ENCODE assay signal across 8 cellular contexts in genomic region chr9:90540734-90541133, GRCh38.
"Had no signal": no experiment of that assay in that cellular context is flagged by ENCODE, and none has a peak within 500 bp of the region (broad histone marks: within the 10 kb centered on the region; RNA-seq: fewer than 3 reads in every experiment).

No MANE protein-coding gene starts in this region.

- H3K4me3 ChIP-seq: GM12878 had no signal

- ATAC-seq: GM12878 had no signal

- DNase-seq: GDM1, GF-D8 had no signal

- FAIRE-seq: G401.6, GM12878, GM12891, GM12892, GM18507, GM19239 had no signal
